Comparison of ENCODE assay signal across 1 cellular context in genomic region chr14:77145975-77146740, GRCh38.
TF ChIP-seq lines count a peak whose summit lies in the region.

No MANE protein-coding gene starts in this region.

TF ChIP-seq in WTC11, 78 proteins besides CTCF, POLR2A, EP300 and RAD21 (continued from another document):
- no peak for TF ChIP-seq MLX (CRISPR knock-in tag; IDR thresholded peaks at IDR 0.05)
